In the genomic region with DNA sequence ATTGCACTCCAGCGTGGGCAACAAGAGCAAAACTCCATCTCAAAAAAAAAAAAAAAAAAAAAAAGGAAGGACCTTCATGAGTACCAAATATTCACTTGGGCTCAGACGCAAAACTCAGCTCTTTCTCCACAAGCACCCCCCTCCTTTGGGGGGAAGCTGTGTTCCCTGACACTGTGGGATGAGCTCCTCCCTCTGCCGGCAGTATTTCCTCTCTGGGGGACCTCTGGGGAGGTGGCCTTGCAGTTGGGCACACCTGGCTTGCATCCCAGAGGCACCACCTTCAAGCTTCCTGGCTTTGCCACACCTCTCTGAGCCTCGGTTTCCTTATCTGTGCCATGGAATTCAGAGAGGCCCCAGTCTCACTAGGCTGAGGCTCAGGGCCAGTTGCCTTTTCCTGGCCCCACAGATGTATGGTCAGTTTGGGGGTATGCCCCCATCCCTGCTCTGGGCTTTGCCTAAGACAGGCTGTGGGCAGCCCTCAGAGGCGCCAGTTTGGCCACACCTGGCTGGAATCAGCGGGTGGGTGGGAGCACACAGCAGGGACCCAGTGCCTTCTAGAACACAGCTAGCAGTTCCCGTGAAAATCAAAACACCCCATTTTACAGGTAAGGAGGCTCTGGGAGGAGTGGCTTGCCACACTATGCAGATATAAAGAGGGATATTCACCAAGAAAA, we compare ENCODE assay signal across 10 cellular contexts.
DNase-seq lines count a peak whose midpoint lies in the region; ATAC-seq and TF ChIP-seq lines count a peak whose summit lies in the region.
"Had no signal": no experiment of that assay in that cellular context is flagged by ENCODE, and none has a peak within 500 bp of the region (broad histone marks: within the 10 kb centered on the region; RNA-seq: fewer than 3 reads in every experiment).

No MANE protein-coding gene starts in this region.

- peak; percentile 6 for ATAC-seq in Right ventricle myocardium inferior
- ATAC-seq in aorta (ENCODE audit: low FRiP score) = no peak
- ATAC-seq in activated CD8-positive, alpha-beta T cell treated with anti-CD3 and anti-CD28 coated beads, Interleukin-2, amount 10 ng/mL, durations not matched to agents 7 days and 5 days = no peak

- H3K4me1 Mint-ChIP-seq in neural crest cell = peaks cover 48% of the 10 kb centered on the region
- peaks cover 27% of the 10 kb centered on the region for H3K4me1 Mint-ChIP-seq in activated CD8-positive, alpha-beta T cell treated with anti-CD3 and anti-CD28 coated beads, Interleukin-2, amount 10 ng/mL, durations not matched to agents 7 days and 5 days (ENCODE audit: low read depth)

- CTCF ChIA-PET in activated CD8-positive, alpha-beta T cell treated with anti-CD3 and anti-CD28 coated beads, Interleukin-2, amount 10 ng/mL, durations not matched to agents 7 days and 5 days (lab: Charles Lee) = interaction anchor here (0.9 to 2.1 kb wide), 6 partner anchors 136 to 289 kb away, joined by 3 to 12 read pairs (median 4); no protein-coding TSS in a partner anchor

- H3K36me3 ChIP-seq in esophagus squamous epithelium = no peaks in the 10 kb centered on the region
- H3K36me3 ChIP-seq in aorta (ENCODE audit: control insufficient read depth in 1 of 2, insufficient read depth in 2 of 2, low read length in 1 of 2) = no peaks in the 10 kb centered on the region

- H3K27ac Mint-ChIP-seq in neural crest cell (ENCODE audit: unreplicated experiment) = no peak overlapping the region
- no peak overlapping the region for H3K27ac Mint-ChIP-seq in activated CD8-positive, alpha-beta T cell treated with anti-CD3 and anti-CD28 coated beads, Interleukin-2, amount 10 ng/mL, durations not matched to agents 7 days and 5 days
- H3K27ac Mint-ChIP-seq: stimulated activated naive CD8-positive, alpha-beta T cell treated with anti-CD3 and anti-CD28 coated beads, Interleukin-15, Interleukin-2, amounts not matched to agents 100 ng/mL and 50 ng/mL, for 24 hours had no signal

- peak overlapping the region; percentile 87 for H3K4me3 Mint-ChIP-seq in neural crest cell
- no peak overlapping the region for H3K4me3 Mint-ChIP-seq in activated CD8-positive, alpha-beta T cell treated with anti-CD3 and anti-CD28 coated beads, Interleukin-2, amount 10 ng/mL, durations not matched to agents 7 days and 5 days

- intact Hi-C loops in Right ventricle myocardium inferior (cut with DNase I) (loop anchor here (2.0 kb wide), 2 partner anchors 47 to 161 kb away; no protein-coding TSS in a partner anchor), cardiac septum (cut with DNase I) (loop anchor here (2.0 to 5.0 kb wide), 3 partner anchors 147 to 272 kb away; no protein-coding TSS in a partner anchor), esophagus squamous epithelium (cut with DNase I) (no loop called here), aorta (cut with DNase I) (loop anchor here (2.0 to 10.0 kb wide), 3 partner anchors 77 to 269 kb away; no protein-coding TSS in a partner anchor)

- H3K36me3 Mint-ChIP-seq in neural crest cell (ENCODE audit: low read depth) = no peaks in the 10 kb centered on the region
- H3K36me3 Mint-ChIP-seq in activated CD8-positive, alpha-beta T cell treated with anti-CD3 and anti-CD28 coated beads, Interleukin-2, amount 10 ng/mL, durations not matched to agents 7 days and 5 days (ENCODE audit: low read depth) = peaks cover 5% of the 10 kb centered on the region

- H3K4me1 ChIP-seq in esophagus squamous epithelium = peaks cover 49 to 80% (median 51%) of the 10 kb centered on the region in 3 donors
- no peaks in the 10 kb centered on the region for H3K4me1 ChIP-seq in aorta (ENCODE audit: control insufficient read depth in 1 of 2, insufficient read depth in 2 of 2, low read length in 2 of 2)

- no peaks in the 10 kb centered on the region for H3K27me3 Mint-ChIP-seq in neural crest cell (ENCODE audit: low read depth)
- peaks cover 4% of the 10 kb centered on the region for H3K27me3 Mint-ChIP-seq in activated CD8-positive, alpha-beta T cell treated with anti-CD3 and anti-CD28 coated beads, Interleukin-2, amount 10 ng/mL, durations not matched to agents 7 days and 5 days (ENCODE audit: low read depth)

- peak overlapping the region in 1 of 4 donors; percentile 61 for H3K4me3 ChIP-seq in esophagus squamous epithelium
- H3K4me3 ChIP-seq in aorta (ENCODE audit: low read length in 2 of 2) = no peak overlapping the region

- TF ChIP-seq CTCF in esophagus squamous epithelium (IDR thresholded peaks at IDR 0.05) (no peak), neural crest cell (conservative IDR thresholded peaks at IDR 0.05) (no peak)

- H3K9me3 Mint-ChIP-seq in neural crest cell = peaks cover 4% of the 10 kb centered on the region
- peaks cover 8% of the 10 kb centered on the region for H3K9me3 Mint-ChIP-seq in activated CD8-positive, alpha-beta T cell treated with anti-CD3 and anti-CD28 coated beads, Interleukin-2, amount 10 ng/mL, durations not matched to agents 7 days and 5 days (ENCODE audit: insufficient read depth)

- H3K27me3 ChIP-seq in esophagus squamous epithelium (no peaks in the 10 kb centered on the region), aorta (ENCODE audit: control insufficient read depth in 1 of 2, insufficient read depth in 2 of 2, low read length in 1 of 2) (no peaks in the 10 kb centered on the region)

- 34 to 35% methylated on average over 4 to 6 of the region's 7 CpGs for WGBS in esophagus squamous epithelium, 2 donors
- WGBS in aorta, 2 donors = 51 to 52% methylated on average over 7 of the region's 7 CpGs

- DNase-seq in Right ventricle myocardium inferior (ENCODE audit: missing footprints) (no peak), cardiac septum (ENCODE audit: low spot score) (no peak), esophagus squamous epithelium (lab: John Stamatoyannopoulos, UW) (no peak), neural crest cell (ENCODE audit: low read depth, low spot score) (no peak), aorta (no peak), SW480 (ENCODE audit: low spot score) (no peak)
- DNase-seq in activated CD8-positive, alpha-beta T cell treated with anti-CD3 and anti-CD28 coated beads, Interleukin-2, amount 10 ng/mL, durations not matched to agents 7 days and 5 days = no peak
- DNase-seq in activated CD4-positive, alpha-beta T cell treated with anti-CD3 and anti-CD28 coated beads for 48 hours = no peak
- DNase-seq: NCI-H345 had no signal

- peaks cover 0 to 8% (median 8%) of the 10 kb centered on the region in 3 donors for H3K9me3 ChIP-seq in esophagus squamous epithelium
- H3K9me3 ChIP-seq in aorta (ENCODE audit: control insufficient read depth, low read length) = peaks cover 2% of the 10 kb centered on the region

- no peak for TF ChIP-seq POLR2A in esophagus squamous epithelium (IDR thresholded peaks at IDR 0.05)

- H3K27ac ChIP-seq in esophagus squamous epithelium (peak overlapping the region; percentile 86 to 96 (median 93)), aorta (ENCODE audit: low read depth in 1 of 2, low read length in 2 of 2) (peak overlapping the region; percentile 1 to 97)

- POLR2A ChIA-PET in activated CD8-positive, alpha-beta T cell treated with anti-CD3 and anti-CD28 coated beads, Interleukin-2, amount 10 ng/mL, durations not matched to agents 7 days and 5 days (lab: Charles Lee) = interaction anchor here (0.8 to 2.1 kb wide), 3 partner anchors 10 to 157 kb away, joined by 3 to 7 read pairs (median 3); partner anchors contain the start of gene IER5L
